Comparison of ENCODE assay signal across 1 cellular context in genomic region chr10:23053036-23053435, GRCh38.
TF ChIP-seq lines count a peak whose summit lies in the region.

No MANE protein-coding gene starts in this region.

TF ChIP-seq in HCT116, 20 proteins besides CTCF, POLR2A, EP300 and RAD21 (continued from another document):
- TF ChIP-seq ZBTB33 (IDR thresholded peaks at IDR 0.05; ENCODE audit: extremely low read depth, insufficient replicate concordance, low read length) (no peak), POLR2AphosphoS5 (IDR thresholded peaks at IDR 0.05; ENCODE audit: low read depth, low read length) (no peak)
- TF ChIP-seq, protein P1, sequence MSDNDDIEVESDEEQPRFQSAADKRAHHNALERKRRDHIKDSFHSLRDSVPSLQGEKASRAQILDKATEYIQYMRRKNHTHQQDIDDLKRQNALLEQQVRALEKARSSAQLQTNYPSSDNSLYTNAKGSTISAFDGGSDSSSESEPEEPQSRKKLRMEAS (IDR thresholded peaks at IDR 0.05), result no peak
